ENCODE assay signal across 1 cellular context in the genomic region with DNA sequence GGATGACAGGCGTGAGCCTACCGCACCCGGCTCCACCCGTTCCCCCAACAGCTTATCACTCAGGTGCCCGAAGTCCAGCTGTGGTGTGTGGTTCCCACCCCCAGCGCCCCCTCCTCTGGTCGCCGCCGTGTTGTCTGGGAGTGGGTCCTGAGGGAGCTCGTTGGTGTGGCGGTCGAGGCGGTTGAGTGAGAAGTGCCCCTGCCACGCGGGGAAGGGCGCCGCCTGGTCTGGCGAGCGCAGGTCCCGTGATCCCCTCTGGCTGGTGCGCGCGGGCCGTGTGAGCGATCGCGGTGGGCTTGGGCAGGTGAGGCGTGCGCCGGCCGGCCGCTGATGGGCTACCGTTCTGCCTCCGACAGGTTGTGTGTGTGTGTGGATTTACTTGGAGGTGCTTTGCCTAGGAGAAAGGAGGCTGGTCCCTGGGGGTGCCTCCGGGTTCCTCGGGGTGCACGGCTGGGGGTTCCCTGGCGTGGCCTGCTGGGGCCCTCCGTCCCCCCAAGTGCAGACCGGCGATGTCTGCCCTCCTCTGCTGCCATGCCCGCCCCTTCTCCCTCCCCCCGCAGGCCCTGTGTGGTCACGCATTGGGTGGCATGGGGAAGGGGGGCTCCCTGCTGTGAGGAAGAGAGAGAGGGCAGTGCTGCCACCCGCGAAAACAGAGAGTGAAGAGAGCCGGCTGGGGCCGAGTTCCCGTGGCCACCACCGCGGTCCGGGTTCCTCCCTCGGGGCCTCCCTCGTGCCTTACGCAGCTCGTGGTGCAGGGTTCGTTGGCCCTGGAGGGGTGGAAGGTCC.
TF ChIP-seq lines count a peak whose summit lies in the region.

No MANE protein-coding gene starts in this region.

TF ChIP-seq in H1, 55 proteins besides CTCF, POLR2A, EP300 and RAD21 (continued from another document):
- TF ChIP-seq KDM5A (IDR thresholded peaks at IDR 0.05; ENCODE audit: low read length) (no peak), BCL11A (IDR thresholded peaks at IDR 0.05; ENCODE audit: low read depth in 2 of 2, low read length in 2 of 2) (no peak), HDAC2 (IDR thresholded peaks at IDR 0.05; ENCODE audit: borderline replicate concordance in 1 of 2, low read depth in 2 of 2, low read length in 2 of 2) (no peak), CBX5 (IDR thresholded peaks at IDR 0.05; ENCODE audit: low read depth, low read length) (no peak), NANOG (IDR thresholded peaks at IDR 0.05; ENCODE audit: insufficient read depth, low read depth, low read length, poor library complexity, severe bottlenecking) (no peak), TBP (IDR thresholded peaks at IDR 0.05; ENCODE audit: low read depth, low read length) (no peak)
